ENCODE assay signal across 10 cellular contexts in the genomic region with DNA sequence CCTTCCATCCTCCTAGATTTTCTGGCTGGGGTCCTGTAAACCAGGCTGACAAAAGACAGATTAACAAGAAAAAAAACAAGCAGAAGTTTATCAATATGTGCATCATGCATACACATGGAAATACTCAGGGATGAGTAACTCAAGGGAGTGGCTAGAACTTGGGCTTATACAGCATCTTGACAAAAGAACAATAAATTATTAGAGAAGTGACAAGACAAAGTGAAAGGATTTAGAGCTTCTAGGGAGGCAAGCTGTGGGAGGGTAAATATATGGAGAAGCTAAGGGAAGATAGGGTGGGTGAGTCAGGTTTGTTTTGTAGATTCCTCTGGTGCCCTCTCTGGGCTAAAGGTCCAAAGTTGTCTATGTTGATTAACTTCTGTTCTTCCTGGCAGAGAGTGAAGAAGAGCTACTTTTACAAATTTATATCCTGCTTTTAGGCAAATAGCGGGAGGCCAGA.
A peak's percentile ranks its signal among the peaks of the same experiment; 100 is the strongest.
DNase-seq lines count a peak whose midpoint lies in the region; TF ChIP-seq lines count a peak whose summit lies in the region.
"Had no signal": no experiment of that assay in that cellular context is flagged by ENCODE, and none has a peak within 500 bp of the region (broad histone marks: within the 10 kb centered on the region; RNA-seq: fewer than 3 reads in every experiment).

No MANE protein-coding gene starts in this region.

- DNase-seq in GM03348 (ENCODE audit: low spot score): peak; percentile 37
- DNase-seq in NCI-H69 (lab: John Stamatoyannopoulos, UW): peak; percentile 41
- peak; percentile 52 for DNase-seq in epithelial cell of esophagus (ENCODE audit: low read depth)
- peak; percentile 10 for DNase-seq in non-pigmented ciliary epithelial cell (ENCODE audit: low read depth)
- no peak for DNase-seq in superior temporal gyrus (ENCODE audit: extremely low spot score)
- no peak for DNase-seq in GM19240 (ENCODE audit: insufficient read length, low spot score)
- no peak for DNase-seq in NOMO-1 treated with DMSO at 0.1 percent for 48 hours (lab: John Stamatoyannopoulos, UW; ENCODE audit: unreplicated experiment)
- DNase-seq in cerebellar cortex (ENCODE audit: low spot score): no peak
- DNase-seq: T-helper 17 cell had no signal

- TF ChIP-seq CTCF in epithelial cell of esophagus (IDR thresholded peaks at IDR 0.05; ENCODE audit: insufficient read depth, low read depth, low read length, missing control alignments): no peak

- no peak overlapping the region for H3K4me3 ChIP-seq in epithelial cell of esophagus (ENCODE audit: low read length)
- H3K4me3 ChIP-seq: neural progenitor cell had no signal

Comparison
In these comparisons a context has a peak if more than half of its experiments do, and no peak if none do; other contexts are left out.
1. DNase-seq: peak in GM03348 (single experiment), NCI-H69 (single experiment), epithelial cell of esophagus (single experiment) and non-pigmented ciliary epithelial cell (single experiment); none in superior temporal gyrus (single experiment), GM19240 (single experiment), NOMO-1 treated with DMSO at 0.1 percent for 48 hours (single experiment) and cerebellar cortex (single experiment).